Comparison of ENCODE assay signal across 8 cellular contexts in the genomic region with DNA sequence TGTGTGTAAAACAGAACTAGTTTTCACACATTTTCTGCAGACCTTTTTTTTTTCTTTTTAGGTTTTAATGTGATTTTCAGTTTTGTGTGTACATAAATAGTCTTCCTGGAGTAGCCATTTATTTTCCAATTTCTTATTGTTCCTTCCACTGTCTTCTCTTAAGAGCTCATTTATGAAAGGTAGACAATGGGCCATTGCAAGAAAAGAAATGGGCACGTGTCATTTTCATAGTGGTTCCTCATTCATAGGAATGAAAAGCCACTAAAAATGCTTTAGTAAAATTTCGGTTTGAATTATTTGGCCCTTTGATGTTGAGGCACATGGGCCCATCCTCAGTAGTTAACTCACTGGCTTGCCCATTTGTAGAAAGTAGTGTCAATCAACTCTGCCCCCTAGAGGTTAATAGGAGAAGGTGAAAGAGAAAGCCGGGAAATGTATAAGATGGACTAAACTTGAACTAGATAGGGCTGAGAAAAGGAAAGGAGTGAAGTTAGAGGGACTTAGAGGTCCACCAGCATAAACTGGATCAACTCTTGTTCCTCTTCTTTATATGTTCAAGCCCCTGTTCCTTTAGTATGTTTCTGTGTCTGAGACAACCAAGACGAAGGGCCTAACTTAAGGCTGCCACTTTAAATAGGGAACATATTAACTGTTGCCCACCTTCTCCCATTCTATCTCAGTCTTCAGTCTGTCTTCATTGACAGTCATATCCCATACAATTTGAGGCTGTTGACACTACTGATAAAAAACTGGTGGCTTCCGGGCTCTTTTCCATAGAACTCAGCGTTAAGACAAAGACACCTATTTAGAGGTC.
DNase-seq lines count a peak whose midpoint lies in the region; ATAC-seq and TF ChIP-seq lines count a peak whose summit lies in the region.

No MANE protein-coding gene starts in this region.

- H3K27ac ChIP-seq in vagina = no peak overlapping the region

- no peaks in the 10 kb centered on the region for H3K27me3 ChIP-seq in vagina

- TF ChIP-seq POLR2A in vagina (IDR thresholded peaks at IDR 0.05) = no peak

- no peaks in the 10 kb centered on the region for H3K4me1 ChIP-seq in vagina

- DNase-seq in DMS 273 treated with DMSO at 0.1 percent for 48 hours (lab: John Stamatoyannopoulos, UW) (peak; percentile 8), NCI-H446 treated with DMSO at 0.1 percent for 48 hours (lab: John Stamatoyannopoulos, UW) (peak; percentile 45), astrocyte of the cerebellum (ENCODE audit: low read depth) (no peak), kidney tubule cell (ENCODE audit: low spot score) (peak; percentile 57), vagina (ENCODE audit: extremely low spot score in 2 of 2) (no peak), cerebellum (ENCODE audit: low spot score) (no peak)

- in situ Hi-C loops in astrocyte of the cerebellum (cut with HindIII; ENCODE audit: low sequenced_read_pairs) = no loop called here

- H3K36me3 ChIP-seq in vagina = peaks cover 0 to 64% of the 10 kb centered on the region in 2 donors

- ATAC-seq in GM18870 (IDR thresholded peaks at IDR 0.05; ENCODE audit: unreplicated experiment) (peak; percentile 74), HG03060 (IDR thresholded peaks at IDR 0.05; ENCODE audit: low read depth, unreplicated experiment) (peak; percentile 74)

- H3K9me3 ChIP-seq in vagina = no peaks in the 10 kb centered on the region

- H3K4me3 ChIP-seq in astrocyte of the cerebellum (ENCODE audit: low read depth, low read length) = no peak overlapping the region
- H3K4me3 ChIP-seq in vagina = no peak overlapping the region

- intact Hi-C loops in vagina (cut with DNase I) = no loop called here

- TF ChIP-seq CTCF in astrocyte of the cerebellum (IDR thresholded peaks at IDR 0.05; ENCODE audit: low read depth, low read length, missing control alignments) = peak; percentile 63
- peak in 2 of 3 experiments; percentile 41 to 45 for TF ChIP-seq CTCF in vagina (IDR thresholded peaks at IDR 0.05)

Comparison
In these comparisons a context has a peak if more than half of its experiments do, and no peak if none do; other contexts are left out.
1. DNase-seq: peak in DMS 273 treated with DMSO at 0.1 percent for 48 hours (single experiment), NCI-H446 treated with DMSO at 0.1 percent for 48 hours (single experiment) and kidney tubule cell (single experiment); none in astrocyte of the cerebellum (single experiment), vagina (0 of 2) and cerebellum (single experiment).